8 cellular contexts compared by ENCODE assay signal in genomic region chr10:12241810-12242529, GRCh38. TPM values are rescaled to one million over a fixed set of nuclear protein-coding genes. Genes with fewer than 3 reads are reported as not detected.
DNase-seq lines count a peak whose midpoint lies in the region; ATAC-seq and TF ChIP-seq lines count a peak whose summit lies in the region.

No MANE protein-coding gene starts in this region.

- peak; percentile 48 for ATAC-seq in lung (ENCODE audit: insufficient read depth, low FRiP score)

- H3K27me3 ChIP-seq in lung (ENCODE audit: control insufficient read depth, insufficient read depth) (no peaks in the 10 kb centered on the region), stomach (no peaks in the 10 kb centered on the region)

- TF ChIP-seq CTCF in lung (IDR thresholded peaks at IDR 0.05; ENCODE audit: control extremely low read depth, extremely low read depth): no peak
- no peak for TF ChIP-seq CTCF in stomach (IDR thresholded peaks at IDR 0.05)

- no peak for TF ChIP-seq EP300 in stomach (IDR thresholded peaks at IDR 0.05)

- peak overlapping the region in 1 of 2 donors; percentile 17 for H3K27ac ChIP-seq in lung (ENCODE audit: low read depth in 1 of 2, low read length in 1 of 2)
- peak overlapping the region in 4 of 5 donors; percentile 20 to 74 (median 61) for H3K27ac ChIP-seq in stomach

- H3K4me3 ChIP-seq in lung (no peak overlapping the region), stomach (no peak overlapping the region)

- intact Hi-C loops in stomach (cut with DNase I; ENCODE audit: low total_unique reads): no loop called here

- no peak for TF ChIP-seq POLR2A in stomach (IDR thresholded peaks at IDR 0.05)

- H3K9me3 ChIP-seq in lung (ENCODE audit: control insufficient read depth in 2 of 2, insufficient read depth in 1 of 2, low read length in 1 of 2): no peaks in the 10 kb centered on the region
- H3K9me3 ChIP-seq in stomach: no peaks in the 10 kb centered on the region

- peak; percentile 33 to 35 for DNase-seq in activated CD4-positive, alpha-beta T cell treated with anti-CD3 and anti-CD28 coated beads for 24 hours (ENCODE audit: low read depth in 2 of 2)
- DNase-seq in activated CD4-positive, alpha-beta T cell treated with anti-CD3 and anti-CD28 coated beads for 1 hour: no peak
- peak; percentile 25 for DNase-seq in activated T-helper 9 cell treated with anti-CD3 and anti-CD28 coated beads, Interleukin-2, amount 50 U/mL, for 16 hours (ENCODE audit: low read depth)
- DNase-seq in lung (ENCODE audit: low spot score): no peak
- DNase-seq in stomach: no peak
- DNase-seq in HUDEP-2 (lab: John Stamatoyannopoulos, UW; ENCODE audit: unreplicated experiment in 76 of 76): no peak
- no peak for DNase-seq in glomerular visceral epithelial cell (ENCODE audit: extremely low spot score)
- DNase-seq in RKO (ENCODE audit: low spot score): no peak

- peaks cover 0 to 2% of the 10 kb centered on the region in 2 donors for H3K4me1 ChIP-seq in lung (ENCODE audit: control insufficient read depth in 2 of 2, insufficient read depth in 2 of 2, low read length in 2 of 2)
- H3K4me1 ChIP-seq in stomach: peaks cover 0 to 20% (median 0%) of the 10 kb centered on the region in 4 donors

- H3K36me3 ChIP-seq in lung (ENCODE audit: control insufficient read depth in 2 of 2, insufficient read depth in 2 of 2, low read length in 2 of 2): peaks cover 12 to 21% of the 10 kb centered on the region in 2 donors
- H3K36me3 ChIP-seq in stomach: peaks cover 40 to 74% (median 71%) of the 10 kb centered on the region in 4 donors

- 55 to 62% methylated on average over 19 of the region's 19 CpGs for WGBS in lung, 2 donors
- WGBS in stomach, 5 donors: 68 to 80% (median 70%) methylated on average over 19 of the region's 19 CpGs

RNA-seq across cellular contexts. Expression of gene CDC123, which starts 46.0 kb away (rescaled TPM):
- total RNA-seq in lung (10 to 100 TPM; 44.5 to 64.3 TPM), stomach (100 to 1,000 TPM in 1 of 5 donors, 10 to 100 TPM in 4; 22.3 to 103 (median 62.4) TPM)
- polyA plus RNA-seq in lung (10 to 100 TPM; 25.8 to 74.8 TPM), stomach (10 to 100 TPM; 30.3 to 41.7 (median 39.4) TPM)

RNA-seq across cellular contexts. Expression of gene NUDT5, which starts 46.3 kb away (rescaled TPM):
- total RNA-seq in lung: 10 to 100 TPM; 40.6 to 50.8 TPM
- 10 to 100 TPM; 51.5 to 54.7 TPM for polyA plus RNA-seq in lung
- 10 to 100 TPM; 21.4 to 49.4 (median 37.9) TPM for total RNA-seq in stomach
- 10 to 100 TPM; 30.2 to 45.3 (median 39.6) TPM for polyA plus RNA-seq in stomach

Comparison
In these comparisons a context has a peak if more than half of its experiments do, and no peak if none do; other contexts are left out.
1. DNase-seq: peak in activated CD4-positive, alpha-beta T cell treated with anti-CD3 and anti-CD28 coated beads for 24 hours (2 of 2) and activated T-helper 9 cell treated with anti-CD3 and anti-CD28 coated beads, Interleukin-2, amount 50 U/mL, for 16 hours (single experiment); none in activated CD4-positive, alpha-beta T cell treated with anti-CD3 and anti-CD28 coated beads for 1 hour (single experiment), lung (single experiment), stomach (single experiment), HUDEP-2 (0 of 76), glomerular visceral epithelial cell (single experiment) and RKO (single experiment).